In the genomic region with DNA sequence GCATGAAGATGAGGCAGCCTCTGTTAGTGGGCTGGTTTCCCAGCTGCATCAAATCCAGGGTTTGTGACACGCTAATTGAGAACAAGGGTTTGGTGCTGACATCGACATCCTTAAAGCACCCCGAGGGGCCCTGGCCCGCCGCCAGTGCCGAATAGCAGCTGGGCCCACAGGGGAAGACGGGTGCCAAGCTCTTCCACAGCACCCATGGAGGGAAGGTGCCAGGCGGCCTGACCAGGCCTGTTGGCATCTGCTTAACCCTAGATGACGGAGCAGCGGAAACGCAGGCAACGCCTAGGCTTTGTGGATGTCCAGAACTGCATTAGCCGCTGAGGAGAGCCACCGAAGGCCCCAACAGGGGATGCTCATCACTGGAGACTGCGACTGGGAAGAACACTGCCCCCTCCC, we compare ENCODE assay signal across 11 cellular contexts. TPM values are rescaled to one million over a fixed set of nuclear protein-coding genes. Genes with fewer than 3 reads are reported as not detected.
DNase-seq lines count a peak whose midpoint lies in the region; TF ChIP-seq lines count a peak whose summit lies in the region.
"Had no signal": no experiment of that assay in that cellular context is flagged by ENCODE, and none has a peak within 500 bp of the region (broad histone marks: within the 10 kb centered on the region; RNA-seq: fewer than 3 reads in every experiment).

No MANE protein-coding gene starts in this region.

- H3K4me1 ChIP-seq in CD8-positive, alpha-beta memory T cell (ENCODE audit: insufficient read depth, low read length): peaks cover 71% of the 10 kb centered on the region

- no peak for DNase-seq in CD8-positive, alpha-beta memory T cell
- peak; percentile 20 for DNase-seq in NCI-H446 treated with DMSO at 0.1 percent for 48 hours (lab: John Stamatoyannopoulos, UW)
- DNase-seq in dorsolateral prefrontal cortex: peak in 3 of 10 donors; percentile 36 to 48 (median 47)
- peak; percentile 30 for DNase-seq in pons (ENCODE audit: low spot score)
- no peak for DNase-seq in NOMO-1 treated with dmso at 0.1 percent for 144 hours (lab: John Stamatoyannopoulos, UW; ENCODE audit: unreplicated experiment)
- no peak for DNase-seq in KG1 (lab: John Stamatoyannopoulos, UW)
- DNase-seq in HuH-7.5 (ENCODE audit: low spot score): no peak
- DNase-seq in GM13976 (ENCODE audit: low spot score): no peak
- DNase-seq: MM.1S; stimulated activated CD4-positive, alpha-beta T cell treated with anti-CD3 and anti-CD28 coated beads, Interleukin-1b, Interleukin-23, amount 100 ng/mL, for 48 hours had no signal

- POLR2A ChIA-PET in CD8-positive, alpha-beta memory T cell (lab: Charles Lee): no interaction called here

- H3K9me3 ChIP-seq in CD8-positive, alpha-beta memory T cell (ENCODE audit: low read length): no peaks in the 10 kb centered on the region

- in situ Hi-C loops in GM13976 (cut with MboI; ENCODE audit: low sequenced_read_pairs, unreplicated experiment): no loop called here

- H3K9me3 Mint-ChIP-seq in CD8-positive, alpha-beta memory T cell: no peaks in the 10 kb centered on the region

- CTCF ChIA-PET in CD8-positive, alpha-beta memory T cell (lab: Charles Lee): no interaction called here

- peak overlapping the region in 1 of 7 donors; percentile 63 for H3K4me3 Mint-ChIP-seq in CD8-positive, alpha-beta memory T cell

- H3K27ac ChIP-seq in CD8-positive, alpha-beta memory T cell (ENCODE audit: low read depth, low read length): no peak overlapping the region
- peak overlapping the region in 40 of 59 donors; percentile 1 to 74 (median 50) for H3K27ac ChIP-seq in dorsolateral prefrontal cortex

- H3K27me3 ChIP-seq in CD8-positive, alpha-beta memory T cell (ENCODE audit: insufficient read depth, low read length, poor library complexity, severe bottlenecking): no peaks in the 10 kb centered on the region
- no peaks in the 10 kb centered on the region for H3K27me3 ChIP-seq in dorsolateral prefrontal cortex

- peaks cover 60 to 72% (median 63%) of the 10 kb centered on the region in 3 donors for H3K4me1 Mint-ChIP-seq in CD8-positive, alpha-beta memory T cell

- H3K36me3 Mint-ChIP-seq in CD8-positive, alpha-beta memory T cell: peaks cover 10 to 76% (median 12%) of the 10 kb centered on the region in 3 donors

- peak overlapping the region; percentile 29 to 100 (median 98) for H3K27ac Mint-ChIP-seq in CD8-positive, alpha-beta memory T cell

- H3K36me3 ChIP-seq in CD8-positive, alpha-beta memory T cell (ENCODE audit: insufficient read depth, low read length): peaks cover 35% of the 10 kb centered on the region

- no peak overlapping the region for H3K4me3 ChIP-seq in CD8-positive, alpha-beta memory T cell (ENCODE audit: low read length)
- H3K4me3 ChIP-seq in dorsolateral prefrontal cortex: no peak overlapping the region

- no peaks in the 10 kb centered on the region for H3K27me3 Mint-ChIP-seq in CD8-positive, alpha-beta memory T cell

- intact Hi-C loops in dorsolateral prefrontal cortex (cut with DNase I): no loop called here

- TF ChIP-seq CTCF in dorsolateral prefrontal cortex (IDR thresholded peaks at IDR 0.05 in 54 of 56, conservative IDR thresholded peaks at IDR 0.05 in 2 of 56; ENCODE audit: low read depth in 1 of 56, partially characterized antibody in 56 of 56): no peak
- no peak for TF ChIP-seq CTCF in GM13976 (IDR thresholded peaks at IDR 0.05; ENCODE audit: borderline replicate concordance, control extremely low read depth, extremely low read depth, insufficient read depth, missing control alignments)

RNA-seq across cellular contexts. Expression of a gene that starts 16.0 kb away (rescaled TPM):
- 100 to 1,000 TPM; 150 to 157 TPM for total RNA-seq in CD8-positive, alpha-beta memory T cell
- 46.7 TPM for polyA plus RNA-seq in CD8-positive, alpha-beta memory T cell
- 10 to 100 TPM; 32.1 to 86.2 (median 53.0) TPM for total RNA-seq in dorsolateral prefrontal cortex

RNA-seq across cellular contexts. Expression of a gene that starts 51.3 kb away (rescaled TPM):
- total RNA-seq in CD8-positive, alpha-beta memory T cell: not detected
- not detected for polyA plus RNA-seq in CD8-positive, alpha-beta memory T cell
- 10 to 100 TPM in 52 of 120 experiments, 1 to 10 TPM in 68; 1.1 to 55.5 (median 9.0) TPM for total RNA-seq in dorsolateral prefrontal cortex
- total RNA-seq: SK-MEL-5 had no signal

Comparison
In these comparisons a context has a peak if more than half of its experiments do, and no peak if none do; other contexts are left out.
1. DNase-seq: peak in NCI-H446 treated with DMSO at 0.1 percent for 48 hours (single experiment) and pons (single experiment); none in CD8-positive, alpha-beta memory T cell (0 of 5), NOMO-1 treated with dmso at 0.1 percent for 144 hours (single experiment), KG1 (single experiment), HuH-7.5 (single experiment) and GM13976 (single experiment).